ENCODE assay signal across 1 cellular context in the genomic region with DNA sequence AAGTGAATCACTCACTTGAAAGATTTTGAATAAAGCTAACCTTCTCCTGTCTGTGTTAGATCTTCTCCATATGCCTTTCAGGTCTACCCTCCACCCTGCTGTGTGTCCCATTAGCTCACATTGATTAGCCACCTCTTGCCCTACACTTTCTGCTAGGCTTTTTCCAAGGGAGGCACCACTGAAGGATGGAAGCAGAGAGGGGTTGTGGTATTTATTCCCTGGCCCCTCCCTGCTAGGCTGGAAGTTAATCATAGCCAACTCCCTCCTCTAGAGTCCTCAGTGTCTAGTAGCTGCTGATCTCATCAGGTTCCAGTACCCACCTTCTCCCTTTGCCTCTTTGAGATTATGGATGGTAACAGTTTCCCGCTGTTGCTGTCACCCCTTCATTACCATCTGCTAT.
TF ChIP-seq lines count a peak whose summit lies in the region.

No MANE protein-coding gene starts in this region.

TF ChIP-seq in IMR-90, 13 proteins besides CTCF, POLR2A, EP300 and RAD21:
- TF ChIP-seq RFX5 (IDR thresholded peaks at IDR 0.05; ENCODE audit: low read depth, low read length) (no peak), MAZ (IDR thresholded peaks at IDR 0.05; ENCODE audit: borderline replicate concordance, low read depth, low read length) (no peak), RCOR1 (IDR thresholded peaks at IDR 0.05; ENCODE audit: insufficient replicate concordance, low read length) (no peak), MAFK (IDR thresholded peaks at IDR 0.05; ENCODE audit: low read depth, low read length) (no peak), BHLHE40 (IDR thresholded peaks at IDR 0.05; ENCODE audit: low read depth, low read length) (no peak), NFE2L2 (IDR thresholded peaks at IDR 0.05; ENCODE audit: low read depth, low read length) (no peak), CEBPB (IDR thresholded peaks at IDR 0.05; ENCODE audit: low read depth, low read length) (no peak), SMC3 (IDR thresholded peaks at IDR 0.05; ENCODE audit: low read depth, low read length) (no peak), MXI1 (IDR thresholded peaks at IDR 0.05; ENCODE audit: borderline replicate concordance, low read depth, low read length) (no peak), FOS (IDR thresholded peaks at IDR 0.05; ENCODE audit: low read depth, low read length) (no peak), CHD1 (IDR thresholded peaks at IDR 0.05; ENCODE audit: low read depth, low read length) (no peak)
- TF ChIP-seq, protein P1, sequence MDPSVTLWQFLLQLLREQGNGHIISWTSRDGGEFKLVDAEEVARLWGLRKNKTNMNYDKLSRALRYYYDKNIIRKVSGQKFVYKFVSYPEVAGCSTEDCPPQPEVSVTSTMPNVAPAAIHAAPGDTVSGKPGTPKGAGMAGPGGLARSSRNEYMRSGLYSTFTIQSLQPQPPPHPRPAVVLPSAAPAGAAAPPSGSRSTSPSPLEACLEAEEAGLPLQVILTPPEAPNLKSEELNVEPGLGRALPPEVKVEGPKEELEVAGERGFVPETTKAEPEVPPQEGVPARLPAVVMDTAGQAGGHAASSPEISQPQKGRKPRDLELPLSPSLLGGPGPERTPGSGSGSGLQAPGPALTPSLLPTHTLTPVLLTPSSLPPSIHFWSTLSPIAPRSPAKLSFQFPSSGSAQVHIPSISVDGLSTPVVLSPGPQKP (IDR thresholded peaks at IDR 0.05; ENCODE audit: borderline replicate concordance, low read depth, low read length) = no peak
TF ChIP-seq in IMR-90: peak in this region for 0.
